Comparison of ENCODE assay signal across 21 cellular contexts in genomic region chr16:19110537-19111391, GRCh38. TPM values are rescaled to one million over a fixed set of nuclear protein-coding genes. Genes with fewer than 3 reads are reported as not detected.
"Had no signal": no experiment of that assay in that cellular context is flagged by ENCODE, and none has a peak within 500 bp of the region (broad histone marks: within the 10 kb centered on the region; RNA-seq: fewer than 3 reads in every experiment).

No MANE protein-coding gene starts in this region.

- H3K9me3 ChIP-seq: heart right ventricle, left lung, prostate gland, spleen had no signal

- H3K4me1 Mint-ChIP-seq: natural killer cell had no signal

- H3K27ac Mint-ChIP-seq: activated CD4-positive, alpha-beta memory T cell treated with anti-CD3 and anti-CD28 coated beads for 36 hours; activated naive CD8-positive, alpha-beta T cell treated with anti-CD3 and anti-CD28 coated beads for 36 hours; endodermal cell; mesothelial cell of epicardium; natural killer cell had no signal

- H3K4me3 Mint-ChIP-seq: activated CD4-positive, alpha-beta memory T cell treated with anti-CD3 and anti-CD28 coated beads for 36 hours; activated naive CD8-positive, alpha-beta T cell treated with anti-CD3 and anti-CD28 coated beads for 36 hours; endodermal cell; mesothelial cell of epicardium; natural killer cell had no signal

- FAIRE-seq: bronchial epithelial cell had no signal

- H3K4me3 ChIP-seq: heart right ventricle, left lung, prostate gland, spleen had no signal

- H3K36me3 Mint-ChIP-seq: activated CD4-positive, alpha-beta memory T cell treated with anti-CD3 and anti-CD28 coated beads for 36 hours; mesothelial cell of epicardium; natural killer cell had no signal

- ATAC-seq: heart right ventricle, left lung, natural killer cell had no signal

- DNase-seq: activated CD4-positive, alpha-beta memory T cell treated with anti-CD3 and anti-CD28 coated beads for 36 hours; activated CD4-positive, alpha-beta T cell treated with anti-CD3 and anti-CD28 coated beads for 48 hours; activated naive CD4-positive, alpha-beta T cell treated with Interleukin-2 at 50 U/mL for 16 hours; activated naive CD8-positive, alpha-beta T cell treated with anti-CD3 and anti-CD28 coated beads for 36 hours; activated T-cell treated with anti-CD3 and anti-CD28 coated beads, Interleukin-2, amount 50 U/mL, for 48 hours; amniotic stem cell; cerebellar nuclear complex; cortex of kidney; endodermal cell; heart right ventricle; left lung; natural killer cell; spleen; stimulated activated CD4-positive, alpha-beta T cell treated with anti-CD3 and anti-CD28 coated beads, Interleukin-4, amount 100 ng/mL, for 1 hour; stimulated activated naive CD4-positive, alpha-beta T cell; T1000 had no signal

- H3K36me3 ChIP-seq: prostate gland had no signal

- H3K9me3 Mint-ChIP-seq: activated CD4-positive, alpha-beta memory T cell treated with anti-CD3 and anti-CD28 coated beads for 36 hours; activated naive CD8-positive, alpha-beta T cell treated with anti-CD3 and anti-CD28 coated beads for 36 hours; endodermal cell; mesothelial cell of epicardium; natural killer cell had no signal

- H3K27ac ChIP-seq: heart right ventricle, left lung, prostate gland, spleen had no signal

RNA-seq across cellular contexts. Expression of gene SYT17, which starts 57.3 kb away (rescaled TPM):
- total RNA-seq: osteocyte; T-helper 1 cell treated with Interleukin-12 subunit alpha and Interleukin-12 subunit beta and Interleukin-4 antibody, amounts not matched to agents 30 ng/mL and 1 ng/mL, for 36 hours had no signal
